ENCODE assay signal across 19 cellular contexts in the genomic region with DNA sequence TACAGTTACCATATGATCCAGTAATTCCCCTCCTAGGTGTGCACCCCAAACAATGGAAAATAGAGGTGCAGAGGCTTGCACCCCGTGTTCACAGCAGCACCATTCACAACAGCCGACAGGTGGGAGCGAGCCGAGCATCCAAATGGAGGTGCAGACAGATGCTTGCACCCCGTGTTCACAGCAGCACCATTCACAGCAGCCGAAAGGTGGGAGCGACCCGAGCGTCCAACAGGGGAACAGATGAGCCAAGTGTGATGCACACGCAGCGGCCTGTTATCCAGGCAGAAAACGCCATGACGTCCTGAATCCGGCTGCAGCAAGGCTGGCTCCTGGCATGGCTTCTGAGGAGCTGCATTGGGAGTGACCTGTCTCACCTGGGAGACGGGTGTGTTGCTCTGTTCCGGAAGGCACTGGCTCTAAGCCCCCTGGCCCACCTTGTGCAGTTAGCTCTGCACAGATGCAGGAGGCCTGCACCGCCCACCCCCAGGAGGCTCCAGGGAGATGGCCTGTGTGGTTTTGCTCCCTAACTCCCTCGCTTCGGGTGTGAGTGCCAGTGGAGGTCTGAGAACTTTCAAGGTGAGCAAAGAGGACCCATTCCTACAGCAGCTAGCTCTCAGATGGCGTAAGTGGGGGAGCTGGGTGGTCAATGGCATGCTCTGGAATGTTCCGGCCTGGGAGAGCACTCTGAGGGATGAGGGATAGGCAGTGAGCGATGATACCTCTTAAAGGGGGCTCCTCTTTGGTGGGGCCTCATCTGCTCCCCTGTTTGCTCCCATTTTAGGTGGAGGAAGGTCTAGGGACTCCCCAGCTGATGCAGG. TPM values are rescaled to one million over a fixed set of nuclear protein-coding genes. Genes with fewer than 3 reads are reported as not detected.
DNase-seq lines count a peak whose midpoint lies in the region; ATAC-seq, FAIRE-seq and TF ChIP-seq lines count a peak whose summit lies in the region.
"Had no signal": no experiment of that assay in that cellular context is flagged by ENCODE, and none has a peak within 500 bp of the region (broad histone marks: within the 10 kb centered on the region; RNA-seq: fewer than 3 reads in every experiment).

No MANE protein-coding gene starts in this region.

- no peaks in the 10 kb centered on the region for H3K36me3 ChIP-seq in HepG2 (replicated peaks in 1 of 2; ENCODE audit: control insufficient read depth in 1 of 2, insufficient read depth in 2 of 2, low read length in 2 of 2)
- H3K36me3 ChIP-seq in right lobe of liver, result no peaks in the 10 kb centered on the region
- H3K36me3 ChIP-seq in thyroid gland, result no peaks in the 10 kb centered on the region

- BruUV-seq in HepG2 (replicated peaks; lab: Mats Ljungman, UMichigan), result no TSS peak

- H2AFZ ChIP-seq in HepG2 (ENCODE audit: low read length), result no peak overlapping the region

- H3K4me3 ChIP-seq in HepG2 (replicated peaks in 1 of 3; ENCODE audit: insufficient read depth in 1 of 3, low read depth in 2 of 3, low read length in 3 of 3), result no peak overlapping the region
- no peak overlapping the region for H3K4me3 ChIP-seq in right lobe of liver
- H3K4me3 ChIP-seq in coronary artery, result no peak overlapping the region
- H3K4me3 ChIP-seq in thyroid gland (replicated peaks in 1 of 3), result no peak overlapping the region

- H3K4me3 Mint-ChIP-seq in type B pancreatic cell, result no peak overlapping the region
- H3K4me3 Mint-ChIP-seq: IgD-negative memory B cell had no signal

- H3K27me3 Mint-ChIP-seq in type B pancreatic cell, result peaks cover 18% of the 10 kb centered on the region

- TF ChIP-seq RAD21 in HepG2 (CRISPR knock-in tag; IDR thresholded peaks at IDR 0.05), result no peak

- peaks cover 10% of the 10 kb centered on the region for H3K4me1 Mint-ChIP-seq in type B pancreatic cell (ENCODE audit: unreplicated experiment)
- H3K4me1 Mint-ChIP-seq: IgD-negative memory B cell had no signal

- no peak overlapping the region for H3K27ac ChIP-seq in HepG2 (ENCODE audit: extremely low read length, insufficient read depth, low read length)
- no peak overlapping the region for H3K27ac ChIP-seq in right lobe of liver
- no peak overlapping the region for H3K27ac ChIP-seq in coronary artery
- no peak overlapping the region for H3K27ac ChIP-seq in thyroid gland

- in situ Hi-C loops in HepG2 (cut with HindIII; ENCODE audit: extremely low pct_ligation_motif_present, low pct_unique_long_range_greater_than_20kb), result no loop called here

- H3K27me3 ChIP-seq in HepG2 (ENCODE audit: control insufficient read depth in 1 of 2, insufficient read depth in 2 of 2, low read length in 2 of 2) (peaks cover 3 to 65% of the 10 kb centered on the region in 2 experiments; a peak in 4 of 5 replicates), right lobe of liver (no peaks in the 10 kb centered on the region), thyroid gland (no peaks in the 10 kb centered on the region)

- CTCF ChIA-PET in HepG2 (lab: Yijun Ruan, JAX; ENCODE audit: low intra/inter-chr PET ratio, low total read pairs), result no interaction called here

- H4K20me1 ChIP-seq in HepG2 (ENCODE audit: insufficient read depth, low read length), result no peaks in the 10 kb centered on the region

- no peaks in the 10 kb centered on the region for H3K79me2 ChIP-seq in HepG2 (ENCODE audit: insufficient read depth, low read length)

- no peak for FAIRE-seq in HepG2 (lab: Jason Lieb, UNC)

- H3K27ac Mint-ChIP-seq in type B pancreatic cell, result no peak overlapping the region
- H3K27ac Mint-ChIP-seq: IgD-negative memory B cell had no signal

- no peak overlapping the region for H3K9ac ChIP-seq in HepG2 (ENCODE audit: insufficient read depth, low read depth, low read length)

- no peak for TF ChIP-seq POLR2A in HepG2 (IDR thresholded peaks at IDR 0.05; ENCODE audit: insufficient read depth in 1 of 2, low read depth in 2 of 2, low read length in 2 of 2)
- no peak for TF ChIP-seq POLR2A in right lobe of liver (IDR thresholded peaks at IDR 0.05)
- no peak for TF ChIP-seq POLR2A in thyroid gland (IDR thresholded peaks at IDR 0.05)

- peaks cover 6% of the 10 kb centered on the region for H3K9me3 Mint-ChIP-seq in type B pancreatic cell

- intact Hi-C loops in HepG2 (cut with micrococcal nuclease; ENCODE audit: unreplicated experiment), result no loop called here
- intact Hi-C loops in right lobe of liver (cut with DNase I), result no loop called here
- intact Hi-C loops in thyroid gland (cut with DNase I), result no loop called here

- no peak overlapping the region for H3K4me2 ChIP-seq in HepG2 (ENCODE audit: low read depth, low read length)

- no peaks in the 10 kb centered on the region for H3K9me3 ChIP-seq in HepG2 (ENCODE audit: low read length)
- H3K9me3 ChIP-seq in right lobe of liver, result no peaks in the 10 kb centered on the region
- no peaks in the 10 kb centered on the region for H3K9me3 ChIP-seq in thyroid gland
- H3K9me3 ChIP-seq: Caco-2 had no signal

- H3K36me3 Mint-ChIP-seq in type B pancreatic cell, result no peaks in the 10 kb centered on the region

- POLR2A ChIA-PET in HepG2 (lab: Yijun Ruan, JAX), result no interaction called here

- ATAC-seq in HepG2 (no peak), right lobe of liver (no peak), HG03095 (IDR thresholded peaks at IDR 0.05; ENCODE audit: unreplicated experiment) (no peak)

- TF ChIP-seq EP300 in HepG2 (IDR thresholded peaks at IDR 0.05; ENCODE audit: low read depth in 2 of 2, low read length in 2 of 2) (no peak), HepG2 (CRISPR knock-in tag; IDR thresholded peaks at IDR 0.05; ENCODE audit: borderline replicate concordance) (no peak)

- no peaks in the 10 kb centered on the region for H3K4me1 ChIP-seq in HepG2 (ENCODE audit: insufficient read depth, low read length)
- no peaks in the 10 kb centered on the region for H3K4me1 ChIP-seq in right lobe of liver
- H3K4me1 ChIP-seq in thyroid gland, result no peaks in the 10 kb centered on the region

- DNase-seq in HepG2 (ENCODE audit: low spot score), result no peak
- no peak for DNase-seq in right lobe of liver
- peak; percentile 71 for DNase-seq in coronary artery (ENCODE audit: low spot score)
- DNase-seq in mesenteric fat pad (ENCODE audit: low spot score), result peak; percentile 81
- peak; percentile 55 for DNase-seq in type B pancreatic cell (ENCODE audit: extremely low spot score, unreplicated experiment)
- DNase-seq in thyroid gland, result no peak
- DNase-seq in NCI-H69 (lab: John Stamatoyannopoulos, UW), result no peak
- DNase-seq: AML-193, Caco-2, DMS79, GDM1, NCI-H1436 treated with DMSO at 0.1 percent for 48 hours, NCI-H2081, NCI-H510A treated with DMSO at 0.1 percent for 48 hours, SIG-M5 had no signal

- WGBS in HepG2 (ENCODE audit: low lambda C conversion rate), result 52% methylated on average over 16 of the region's 22 CpGs
- 82% methylated on average over 9 of the region's 22 CpGs for WGBS in right lobe of liver (ENCODE audit: insufficient coverage, low coverage, low lambda C conversion rate, missing lambda C conversion rate)
- WGBS in thyroid gland, 2 donors, result 89 to 93% methylated on average over 18 to 21 of the region's 22 CpGs

- no peak for TF ChIP-seq CTCF in HepG2 (CRISPR knock-in tag; IDR thresholded peaks at IDR 0.05)
- TF ChIP-seq CTCF in right lobe of liver (IDR thresholded peaks at IDR 0.05), result no peak
- TF ChIP-seq CTCF in coronary artery (IDR thresholded peaks at IDR 0.05), result no peak
- TF ChIP-seq CTCF in type B pancreatic cell (conservative IDR thresholded peaks at IDR 0.05), result no peak
- no peak for TF ChIP-seq CTCF in thyroid gland (IDR thresholded peaks at IDR 0.05)

TF ChIP-seq in HepG2, 621 proteins besides CTCF, POLR2A, EP300 and RAD21 (continues in another document):
- no peak for TF ChIP-seq ZNF781 (CRISPR knock-in tag; IDR thresholded peaks at IDR 0.05; ENCODE audit: borderline replicate concordance, not compliant biosample characterization)
- no peak for TF ChIP-seq CBX5 (CRISPR knock-in tag; IDR thresholded peaks at IDR 0.05; ENCODE audit: borderline replicate concordance)
- TF ChIP-seq POLR2G (IDR thresholded peaks at IDR 0.05; ENCODE audit: low read depth, low read length), result no peak
- no peak for TF ChIP-seq SRF (IDR thresholded peaks at IDR 0.05; ENCODE audit: low read depth, low read length)
- TF ChIP-seq HNRNPUL1 (IDR thresholded peaks at IDR 0.05; ENCODE audit: low read depth, low read length), result no peak

RNA-seq across cellular contexts. Expression of gene FRMD1, which starts 47.8 kb away (rescaled TPM):
- not detected in 2 replicates for total RNA-seq in HepG2 (2016; rRNA removed; fragmentation: Illumina TruSeq; extraction: Trizol)
- total RNA-seq in HepG2 (2016; cell fraction: cytosol; rRNA removed; fragmentation: Illumina TruSeq; extraction: Trizol; ENCODE audit: low read depth), result not detected in 2 replicates
- total RNA-seq in HepG2 (2016; cell fraction: insoluble cytoplasmic fraction; rRNA removed; fragmentation: Illumina TruSeq; extraction: Trizol), result not detected in 2 replicates
- total RNA-seq in HepG2 (2016; cell fraction: membrane; rRNA removed; fragmentation: Illumina TruSeq; extraction: Trizol), result not detected in 2 replicates
- not detected in 2 replicates for total RNA-seq in HepG2 (2016; cell fraction: nucleus; rRNA removed; fragmentation: Illumina TruSeq; extraction: Trizol)
- polyA plus RNA-seq in HepG2 (2011; rRNA removed), result 0.01 and 0.09 TPM in 2 replicates
- 0.01 and 0.03 TPM in 2 replicates for polyA plus RNA-seq in HepG2 (2011; cell fraction: cytosol; rRNA removed)
- 0.14 and 0.32 TPM in 2 replicates for polyA plus RNA-seq in HepG2 (2011; cell fraction: nucleus; rRNA removed)
- polyA plus RNA-seq in HepG2 (2012), result 0.05 TPM in 2 replicates
- polyA plus RNA-seq in HepG2 (2016; cell fraction: cytosol; fragmentation: Illumina TruSeq; extraction: Trizol; ENCODE audit: low read depth), result not detected in 2 replicates
- not detected in 2 replicates for polyA plus RNA-seq in HepG2 (2016; cell fraction: insoluble cytoplasmic fraction; fragmentation: Illumina TruSeq; extraction: Trizol; ENCODE audit: low read depth)
- not detected in 2 replicates for polyA plus RNA-seq in HepG2 (2016; cell fraction: membrane; fragmentation: Illumina TruSeq; extraction: Trizol; ENCODE audit: low read depth)
- not detected in 2 replicates for polyA plus RNA-seq in HepG2 (2016; cell fraction: nucleus; fragmentation: Illumina TruSeq; extraction: Trizol; ENCODE audit: insufficient read depth, low read depth)
- 0.04 TPM in 1 of 2 replicates, not detected in the other for polyA minus RNA-seq in HepG2 (2011; rRNA and poly(A)+ RNA removed; ENCODE audit: low replicate concordance)
- not detected in 2 replicates for polyA minus RNA-seq in HepG2 (2011; cell fraction: cytosol; rRNA and poly(A)+ RNA removed)
- 0.13 TPM in 1 of 2 replicates, not detected in the other for polyA minus RNA-seq in HepG2 (2011; cell fraction: nucleus; rRNA and poly(A)+ RNA removed)
- total RNA-seq in right lobe of liver, result under 1 TPM in 5 of 6 experiments, not detected in 1; 0.07 to 0.23 (median 0.12) TPM
- total RNA-seq in mesenteric fat pad, result 7.6 TPM
- 0.17 and 0.33 TPM in 2 replicates for total RNA-seq in type B pancreatic cell (ENCODE audit: low replicate concordance)
- under 1 TPM in 1 of 4 donors, not detected in 3; 0.13 TPM for total RNA-seq in thyroid gland
- total RNA-seq: A673, H4 had no signal
- polyA plus RNA-seq: IgD-negative memory B cell had no signal

Comparison
In these comparisons a context has a peak if more than half of its experiments do, and no peak if none do; other contexts are left out.
1. DNase-seq: peak in coronary artery (single experiment), mesenteric fat pad (single experiment) and type B pancreatic cell (single experiment); none in HepG2 (single experiment), right lobe of liver (0 of 3), thyroid gland (0 of 2) and NCI-H69 (single experiment).